8 cellular contexts compared by ENCODE assay signal in the genomic region with DNA sequence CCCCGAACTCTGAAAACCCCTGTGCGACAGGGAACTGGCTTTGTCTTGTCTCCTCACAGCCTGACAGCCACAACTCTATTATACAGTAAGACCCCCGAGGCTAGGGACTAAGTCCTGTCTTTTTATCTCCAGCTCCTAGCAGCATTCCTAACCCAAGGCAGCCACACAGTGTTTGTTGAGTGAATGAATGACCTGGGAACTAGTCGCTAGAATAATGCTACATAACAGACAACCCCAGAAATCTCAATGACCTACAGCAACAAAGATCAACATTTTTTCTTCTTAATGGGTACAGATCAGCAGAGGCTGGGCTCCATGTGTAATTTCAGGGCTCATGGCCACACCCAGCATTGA.
DNase-seq lines count a peak whose midpoint lies in the region; ATAC-seq and TF ChIP-seq lines count a peak whose summit lies in the region.

No MANE protein-coding gene starts in this region.

- WGBS in upper lobe of left lung, 2 donors: 71 to 73% methylated on average over 4 of the region's 4 CpGs

- TF ChIP-seq EP300 in upper lobe of left lung (IDR thresholded peaks at IDR 0.05): no peak

- H3K27ac ChIP-seq in cardiac muscle cell (no peak overlapping the region), breast epithelium (peak overlapping the region in 1 of 2 donors; percentile 92), muscle layer of duodenum (ENCODE audit: low read length) (peak overlapping the region; percentile 69), upper lobe of left lung (peak overlapping the region; percentile 71 to 87 (median 82))

- ATAC-seq in left cardiac atrium (no peak), upper lobe of left lung (ENCODE audit: low FRiP score in 2 of 2) (peak in 1 of 2 donors; percentile 13), HG03442 (IDR thresholded peaks at IDR 0.05; ENCODE audit: unreplicated experiment) (no peak)

- no peaks in the 10 kb centered on the region for H3K9me3 ChIP-seq in cardiac muscle cell (ENCODE audit: low read depth)
- H3K9me3 ChIP-seq in breast epithelium: no peaks in the 10 kb centered on the region
- H3K9me3 ChIP-seq in muscle layer of duodenum (ENCODE audit: control insufficient read depth in 1 of 2, low read length in 2 of 2): no peaks in the 10 kb centered on the region
- no peaks in the 10 kb centered on the region for H3K9me3 ChIP-seq in upper lobe of left lung

- TF ChIP-seq CTCF in cardiac muscle cell (IDR thresholded peaks at IDR 0.05; ENCODE audit: low read depth, low read length): no peak
- no peak for TF ChIP-seq CTCF in breast epithelium (IDR thresholded peaks at IDR 0.05)
- no peak for TF ChIP-seq CTCF in upper lobe of left lung (IDR thresholded peaks at IDR 0.05)

- DNase-seq in cardiac muscle cell (ENCODE audit: low read depth in 1 of 2, low spot score in 1 of 2) (no peak), left cardiac atrium (no peak), breast epithelium (ENCODE audit: low spot score in 2 of 2) (no peak), upper lobe of left lung (no peak), GDM1 (lab: John Stamatoyannopoulos, UW) (no peak)
- no peak for DNase-seq in central memory CD4-positive, alpha-beta T cell

- H3K36me3 ChIP-seq in cardiac muscle cell (no peaks in the 10 kb centered on the region), breast epithelium (no peaks in the 10 kb centered on the region), muscle layer of duodenum (ENCODE audit: control insufficient read depth in 1 of 2, insufficient read depth in 2 of 2, low read length in 2 of 2) (no peaks in the 10 kb centered on the region), upper lobe of left lung (no peaks in the 10 kb centered on the region)

- peaks cover 8% of the 10 kb centered on the region for H3K4me1 ChIP-seq in cardiac muscle cell (ENCODE audit: low read depth)
- H3K4me1 ChIP-seq in breast epithelium: peaks cover 2 to 15% of the 10 kb centered on the region in 2 donors
- H3K4me1 ChIP-seq in muscle layer of duodenum (ENCODE audit: control insufficient read depth in 1 of 2, insufficient read depth in 2 of 2, low read length in 2 of 2): peaks cover 9 to 10% of the 10 kb centered on the region in 2 donors
- H3K4me1 ChIP-seq in upper lobe of left lung: peaks cover 22 to 35% (median 28%) of the 10 kb centered on the region in 4 donors

- intact Hi-C loops in left cardiac atrium (cut with DNase I) (loop anchor here in 1 of 2 donors (2.0 to 10.0 kb wide), 3 partner anchors 72 to 345 kb away; a partner anchor contains a TSS), breast epithelium (cut with DNase I; ENCODE audit: low total_unique reads) (no loop called here)

- TF ChIP-seq POLR2A in breast epithelium (IDR thresholded peaks at IDR 0.05): no peak
- no peak for TF ChIP-seq POLR2A in upper lobe of left lung (IDR thresholded peaks at IDR 0.05)

- H3K27me3 ChIP-seq in cardiac muscle cell (peaks cover 35% of the 10 kb centered on the region), breast epithelium (no peaks in the 10 kb centered on the region), muscle layer of duodenum (ENCODE audit: low read depth, low read length) (no peaks in the 10 kb centered on the region), upper lobe of left lung (no peaks in the 10 kb centered on the region)

- H3K4me3 ChIP-seq in cardiac muscle cell (peak overlapping the region; percentile 37), breast epithelium (peak overlapping the region; percentile 53 to 83 (median 60)), muscle layer of duodenum (ENCODE audit: low read depth in 1 of 2, low read length in 2 of 2) (peak overlapping the region; percentile 70 to 71), upper lobe of left lung (peak overlapping the region in 3 of 4 donors; percentile 47 to 57 (median 53))
